ENCODE assay signal across 9 cellular contexts in the genomic region with DNA sequence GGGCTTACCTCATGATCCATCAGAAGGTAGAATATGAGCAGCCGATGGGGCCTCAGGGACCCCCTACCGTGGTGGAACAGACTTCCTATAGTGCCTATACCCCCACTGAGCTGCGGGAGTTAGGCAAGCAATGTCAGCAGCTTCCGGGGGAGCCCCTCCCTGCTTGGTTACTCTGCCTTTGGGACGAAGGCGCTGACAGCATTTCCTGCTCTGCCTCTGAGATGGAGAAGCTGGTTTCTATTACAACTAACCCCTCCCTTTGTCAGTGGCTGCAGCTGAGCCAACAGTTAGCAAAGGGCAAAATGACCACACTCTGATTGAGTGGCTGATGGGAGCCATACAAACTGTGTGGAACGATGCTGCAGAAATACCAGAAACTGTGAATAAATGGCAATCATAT.
DNase-seq lines count a peak whose midpoint lies in the region; ATAC-seq and TF ChIP-seq lines count a peak whose summit lies in the region.
"Had no signal": no experiment of that assay in that cellular context is flagged by ENCODE, and none has a peak within 500 bp of the region (broad histone marks: within the 10 kb centered on the region; RNA-seq: fewer than 3 reads in every experiment).

No MANE protein-coding gene starts in this region.

- no peaks in the 10 kb centered on the region for H3K27me3 Mint-ChIP-seq in CD4-positive, alpha-beta T cell
- H3K27me3 Mint-ChIP-seq: activated naive CD4-positive, alpha-beta T cell treated with anti-CD3 and anti-CD28 coated beads, Interleukin-2, amount 50 U/mL, for 24 hours had no signal

- H3K27ac ChIP-seq in CD4-positive, alpha-beta T cell (ENCODE audit: low read depth, low read length): no peak overlapping the region
- no peak overlapping the region for H3K27ac ChIP-seq in RWPE1

- H3K9me3 Mint-ChIP-seq in CD4-positive, alpha-beta T cell: no peaks in the 10 kb centered on the region
- H3K9me3 Mint-ChIP-seq: activated naive CD4-positive, alpha-beta T cell treated with anti-CD3 and anti-CD28 coated beads, Interleukin-2, amount 50 U/mL, for 24 hours had no signal

- DNase-seq in CD4-positive, alpha-beta T cell: peak in 1 of 10 experiments; percentile 1
- DNase-seq in NCI-H774 (lab: John Stamatoyannopoulos, UW) (peak; percentile 25), left cardiac atrium (peak; percentile 71), OCI-M2 (lab: John Stamatoyannopoulos, UW; ENCODE audit: unreplicated experiment) (no peak), RWPE1 (ENCODE audit: low spot score) (no peak), omental fat pad (ENCODE audit: low spot score) (no peak)

- CTCF ChIA-PET in CD4-positive, alpha-beta T cell (lab: Charles Lee): no interaction called here
- CTCF ChIA-PET in RWPE1 (lab: Yijun Ruan, JAX): no interaction called here

- H3K4me3 Mint-ChIP-seq in CD4-positive, alpha-beta T cell: no peak overlapping the region
- H3K4me3 Mint-ChIP-seq: activated naive CD4-positive, alpha-beta T cell treated with anti-CD3 and anti-CD28 coated beads, Interleukin-2, amount 50 U/mL, for 24 hours had no signal

- POLR2A ChIA-PET in CD4-positive, alpha-beta T cell (lab: Charles Lee): no interaction called here
- POLR2A ChIA-PET in RWPE1 (lab: Yijun Ruan, JAX; ENCODE audit: low non-redundant PET): no interaction called here

- H3K27me3 ChIP-seq in CD4-positive, alpha-beta T cell (ENCODE audit: control insufficient read depth, insufficient read depth, low read length): no peaks in the 10 kb centered on the region

- intact Hi-C loops in CD4-positive, alpha-beta T cell (cut with DNase I, micrococcal nuclease): no loop called here
- intact Hi-C loops in left cardiac atrium (cut with DNase I): no loop called here

- no peaks in the 10 kb centered on the region for H3K36me3 Mint-ChIP-seq in CD4-positive, alpha-beta T cell (ENCODE audit: low read depth)
- H3K36me3 Mint-ChIP-seq: activated naive CD4-positive, alpha-beta T cell treated with anti-CD3 and anti-CD28 coated beads, Interleukin-2, amount 50 U/mL, for 24 hours had no signal

- H3K4me1 Mint-ChIP-seq in CD4-positive, alpha-beta T cell (ENCODE audit: low read depth): peaks cover 4% of the 10 kb centered on the region

- no peak overlapping the region for H3K27ac Mint-ChIP-seq in CD4-positive, alpha-beta T cell
- H3K27ac Mint-ChIP-seq: activated naive CD4-positive, alpha-beta T cell treated with anti-CD3 and anti-CD28 coated beads, Interleukin-2, amount 50 U/mL, for 24 hours had no signal

- H3K9me3 ChIP-seq in CD4-positive, alpha-beta T cell (ENCODE audit: control insufficient read depth, low read length): no peaks in the 10 kb centered on the region

- peak; percentile 46 for ATAC-seq in CD4-positive, alpha-beta T cell (ENCODE audit: poor library complexity)
- peak; percentile 64 for ATAC-seq in GM19035 (IDR thresholded peaks at IDR 0.05; ENCODE audit: unreplicated experiment)
- peak; percentile 78 to 87 for ATAC-seq in left cardiac atrium
- no peak for ATAC-seq in GM19328 (IDR thresholded peaks at IDR 0.05; ENCODE audit: unreplicated experiment)
- ATAC-seq in omental fat pad (ENCODE audit: low FRiP score): no peak

- TF ChIP-seq CTCF in CD4-positive, alpha-beta T cell (IDR thresholded peaks at IDR 0.05): no peak
- TF ChIP-seq CTCF in RWPE1 (conservative IDR thresholded peaks at IDR 0.05; ENCODE audit: low read depth) (no peak), omental fat pad (IDR thresholded peaks at IDR 0.05) (no peak)

Comparison
In these comparisons a context has a peak if more than half of its experiments do, and no peak if none do; other contexts are left out.
1. ATAC-seq: peak in CD4-positive, alpha-beta T cell (single experiment), GM19035 (single experiment) and left cardiac atrium (2 of 2); none in GM19328 (single experiment) and omental fat pad (single experiment).
2. DNase-seq: peak in NCI-H774 (single experiment) and left cardiac atrium (single experiment); none in OCI-M2 (single experiment), RWPE1 (single experiment) and omental fat pad (single experiment).